ENCODE assay signal across 23 cellular contexts in genomic region chr4:15402974-15403373, GRCh38. TPM values are rescaled to one million over a fixed set of nuclear protein-coding genes. Genes with fewer than 3 reads are reported as not detected.
DNase-seq lines count a peak whose midpoint lies in the region; ATAC-seq, FAIRE-seq and TF ChIP-seq lines count a peak whose summit lies in the region.
"Had no signal": no experiment of that assay in that cellular context is flagged by ENCODE, and none has a peak within 500 bp of the region (broad histone marks: within the 10 kb centered on the region; RNA-seq: fewer than 3 reads in every experiment).

No MANE protein-coding gene starts in this region.

- H3K27me3 ChIP-seq in stomach smooth muscle (ENCODE audit: control insufficient read depth in 1 of 2, insufficient read depth in 2 of 2, low read length in 2 of 2) (no peaks in the 10 kb centered on the region), Peyer's patch (no peaks in the 10 kb centered on the region)

- H3K27ac ChIP-seq in mesodermal cell (ENCODE audit: low read depth, low read length, severe bottlenecking) (peak overlapping the region; percentile 49), stomach smooth muscle (ENCODE audit: low read length) (peak overlapping the region; percentile 3), Peyer's patch (peak overlapping the region in 1 of 4 donors; percentile 6)

- H3K36me3 ChIP-seq in mesodermal cell (ENCODE audit: control insufficient read depth, insufficient read depth, low read length) (no peaks in the 10 kb centered on the region), stomach smooth muscle (ENCODE audit: control insufficient read depth in 2 of 2, insufficient read depth in 2 of 2, low read length in 2 of 2) (no peaks in the 10 kb centered on the region), Peyer's patch (no peaks in the 10 kb centered on the region)
- H3K36me3 ChIP-seq: lower lobe of right lung had no signal

- ATAC-seq in GM18868 (IDR thresholded peaks at IDR 0.05; ENCODE audit: unreplicated experiment), result no peak
- ATAC-seq in activated CD8-positive, alpha-beta T cell treated with anti-CD3 and anti-CD28 coated beads for 36 hours, result no peak
- ATAC-seq: esophagus mucosa, HepG2 had no signal

- H3K4me3 ChIP-seq in mesodermal cell (ENCODE audit: extremely low read depth, insufficient read depth, low read length, poor library complexity, severe bottlenecking) (no peak overlapping the region), stomach smooth muscle (ENCODE audit: low read length in 2 of 2) (no peak overlapping the region), Peyer's patch (no peak overlapping the region)
- H3K4me3 ChIP-seq: lower lobe of right lung had no signal

- H3K9ac ChIP-seq in stomach smooth muscle (ENCODE audit: low read length in 2 of 2), result peak overlapping the region in 1 of 2 donors; percentile 21

- no peaks in the 10 kb centered on the region for H3K27me3 Mint-ChIP-seq in activated CD8-positive, alpha-beta T cell treated with anti-CD3 and anti-CD28 coated beads for 36 hours
- H3K27me3 Mint-ChIP-seq: brain had no signal

- H3K4me1 Mint-ChIP-seq in activated CD8-positive, alpha-beta T cell treated with anti-CD3 and anti-CD28 coated beads for 36 hours (ENCODE audit: low read depth), result peaks cover 32% of the 10 kb centered on the region

- WGBS in mesodermal cell (ENCODE audit: insufficient coverage in 2 of 2), 2 experiments, result 67 to 100% methylated on average over 1 of the region's 2 CpGs

- H3K9me3 ChIP-seq in mesodermal cell (ENCODE audit: control insufficient read depth, low read length) (no peaks in the 10 kb centered on the region), stomach smooth muscle (ENCODE audit: control insufficient read depth in 2 of 2, low read length in 2 of 2) (no peaks in the 10 kb centered on the region), Peyer's patch (no peaks in the 10 kb centered on the region)
- H3K9me3 ChIP-seq: lower lobe of right lung had no signal

- H3K9me3 Mint-ChIP-seq in activated CD8-positive, alpha-beta T cell treated with anti-CD3 and anti-CD28 coated beads for 36 hours, result no peaks in the 10 kb centered on the region
- H3K9me3 Mint-ChIP-seq: brain, immature natural killer cell, nephron progenitor cell had no signal

- H3K4me1 ChIP-seq in mesodermal cell (ENCODE audit: control insufficient read depth, insufficient read depth, low read length, poor library complexity, severe bottlenecking) (peaks cover 26% of the 10 kb centered on the region), stomach smooth muscle (ENCODE audit: control insufficient read depth, insufficient read depth, low read length) (peaks cover 34% of the 10 kb centered on the region), Peyer's patch (peaks cover 0 to 13% (median 0%) of the 10 kb centered on the region in 4 donors)

- H3K36me3 Mint-ChIP-seq in activated CD8-positive, alpha-beta T cell treated with anti-CD3 and anti-CD28 coated beads for 36 hours (ENCODE audit: low read depth), result no peaks in the 10 kb centered on the region
- H3K36me3 Mint-ChIP-seq: brain, immature natural killer cell had no signal

- intact Hi-C loops in activated CD8-positive, alpha-beta T cell treated with anti-CD3 and anti-CD28 coated beads for 36 hours (cut with micrococcal nuclease), result no loop called here

- CTCF ChIA-PET in activated CD8-positive, alpha-beta T cell treated with anti-CD3 and anti-CD28 coated beads for 36 hours (lab: Charles Lee), result no interaction called here

- no peak for FAIRE-seq in GM19239 (lab: Jason Lieb, UNC)
- FAIRE-seq: GM12892, HepG2 had no signal

- no peak overlapping the region for H3K27ac Mint-ChIP-seq in activated CD8-positive, alpha-beta T cell treated with anti-CD3 and anti-CD28 coated beads for 36 hours
- H3K27ac Mint-ChIP-seq: brain, nephron progenitor cell had no signal

- TF ChIP-seq POLR2A in Peyer's patch (IDR thresholded peaks at IDR 0.05), result no peak

- no peak overlapping the region for H3K4me3 Mint-ChIP-seq in activated CD8-positive, alpha-beta T cell treated with anti-CD3 and anti-CD28 coated beads for 36 hours
- H3K4me3 Mint-ChIP-seq: brain, immature natural killer cell, nephron progenitor cell had no signal

- TF ChIP-seq CTCF in Peyer's patch (IDR thresholded peaks at IDR 0.05), result no peak
- TF ChIP-seq CTCF in activated CD8-positive, alpha-beta T cell treated with anti-CD3 and anti-CD28 coated beads for 36 hours (IDR thresholded peaks at IDR 0.05), result no peak

- POLR2A ChIA-PET in activated CD8-positive, alpha-beta T cell treated with anti-CD3 and anti-CD28 coated beads for 36 hours (lab: Charles Lee), result no interaction called here

- DNase-seq in HCEC 1CT, result peak; percentile 15
- DNase-seq in OCI-M1 (lab: John Stamatoyannopoulos, UW), result peak; percentile 2
- DNase-seq in GM19239 (ENCODE audit: insufficient read length, low spot score), result no peak
- DNase-seq in Peyer's patch, result no peak
- DNase-seq in activated CD8-positive, alpha-beta T cell treated with anti-CD3 and anti-CD28 coated beads for 36 hours, result no peak
- DNase-seq: activated naive CD4-positive, alpha-beta T cell treated with anti-CD3 and anti-CD28 coated beads, Interleukin-2, amount 50 U/mL, for 16 hours; activated T-cell treated with anti-CD3 and anti-CD28 coated beads for 4 hours; dermis blood vessel endothelial cell; DMS 273 treated with DMSO at 0.1 percent for 48 hours; GF-D8; immature natural killer cell; lower lobe of right lung; NCI-H1048; NCI-H526 treated with DMSO at 0.1 percent for 48 hours; nephron progenitor cell had no signal

RNA-seq across cellular contexts. Expression of gene C1QTNF7, which starts 24.9 kb away (rescaled TPM):
- polyA plus RNA-seq in mesodermal cell (2013, experiment 1 of 2), result not detected
- 0.20 TPM for polyA plus RNA-seq in mesodermal cell (2013, experiment 2 of 2)
- total RNA-seq in Peyer's patch, result 1 to 10 TPM; 1.2 to 5.0 (median 2.7) TPM
- total RNA-seq in activated CD8-positive, alpha-beta T cell treated with anti-CD3 and anti-CD28 coated beads for 36 hours, result not detected
- total RNA-seq: dermis blood vessel endothelial cell, HepG2, renal cortical epithelial cell had no signal
- polyA plus RNA-seq: HepG2, immature natural killer cell had no signal

Comparison
In these comparisons a context has a peak if more than half of its experiments do, and no peak if none do; other contexts are left out.
1. DNase-seq: peak in HCEC 1CT (single experiment) and OCI-M1 (single experiment); none in GM19239 (single experiment), Peyer's patch (0 of 3) and activated CD8-positive, alpha-beta T cell treated with anti-CD3 and anti-CD28 coated beads for 36 hours (single experiment).